In genomic region chr10:37865957-37866671, GRCh38 we compare ENCODE assay signal across 1 cellular context.
A peak's percentile ranks its signal among the peaks of the same experiment; 100 is the strongest.
TF ChIP-seq lines count a peak whose summit lies in the region.

No MANE protein-coding gene starts in this region.

TF ChIP-seq in HepG2, 621 proteins besides CTCF, POLR2A, EP300 and RAD21 (continued from another document):
- TF ChIP-seq CEBPG (CRISPR knock-in tag; IDR thresholded peaks at IDR 0.05), result peak; percentile 42; the same call in 1 of the 2 replicates
